In genomic region chr19:58568731-58569130, GRCh38 we compare ENCODE assay signal across 1 cellular context.
TF ChIP-seq lines count a peak whose summit lies in the region.

No MANE protein-coding gene starts in this region.

TF ChIP-seq in HCT116, 20 proteins besides CTCF, POLR2A, EP300 and RAD21 (continued from another document):
- no peak for TF ChIP-seq TCF7L2 (IDR thresholded peaks at IDR 0.05; ENCODE audit: borderline replicate concordance, extremely low read depth, insufficient read depth, insufficient read length)
- TF ChIP-seq, protein P1, sequence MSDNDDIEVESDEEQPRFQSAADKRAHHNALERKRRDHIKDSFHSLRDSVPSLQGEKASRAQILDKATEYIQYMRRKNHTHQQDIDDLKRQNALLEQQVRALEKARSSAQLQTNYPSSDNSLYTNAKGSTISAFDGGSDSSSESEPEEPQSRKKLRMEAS (IDR thresholded peaks at IDR 0.05), result no peak
